34 cellular contexts compared by ENCODE assay signal in the genomic region with DNA sequence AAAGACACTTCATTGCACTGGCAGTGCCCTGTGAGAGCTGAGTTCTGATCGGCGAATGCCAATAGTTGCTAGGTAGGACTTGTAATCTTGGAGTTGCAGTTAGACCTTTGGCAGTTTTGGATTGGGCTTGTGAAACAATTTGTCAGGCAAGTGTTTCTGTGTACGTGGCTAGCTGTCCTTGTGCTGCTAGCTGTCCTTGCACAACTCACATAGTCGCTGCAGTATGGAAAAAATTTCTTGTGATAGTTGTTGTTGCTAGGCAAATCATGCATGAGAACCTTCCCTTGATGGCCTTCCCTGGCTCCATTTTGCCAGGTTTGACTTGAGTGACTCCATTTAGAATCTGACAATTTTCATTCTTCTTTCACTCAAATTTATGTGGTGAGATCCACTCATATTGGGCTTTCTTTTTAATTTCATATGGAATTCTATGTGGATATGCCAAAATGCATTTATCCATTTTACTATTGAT.
"Had no signal": no experiment of that assay in that cellular context is flagged by ENCODE, and none has a peak within 500 bp of the region (broad histone marks: within the 10 kb centered on the region; RNA-seq: fewer than 3 reads in every experiment).

No MANE protein-coding gene starts in this region.

- H3K27ac ChIP-seq: adrenal gland, ascending aorta, cardiac muscle cell, coronary artery, dorsolateral prefrontal cortex, foreskin keratinocyte, gastrocnemius medialis, heart left ventricle, WERI-Rb-1 had no signal

- H3K27ac Mint-ChIP-seq: activated B cell treated with CpG ODN at 0.5 μM for 24 hours; activated CD8-positive, alpha-beta T cell treated with anti-CD3 and anti-CD28 coated beads for 36 hours; activated naive CD8-positive, alpha-beta T cell treated with anti-CD3 and anti-CD28 coated beads for 36 hours; activated naive CD8-positive, alpha-beta T cell treated with anti-CD3 and anti-CD28 coated beads, Interleukin-2, amount 50 U/mL, for 24 hours; activated T-helper 17 cell treated with anti-CD3 and anti-CD28 coated beads, Interleukin-2, amount 50 U/mL, for 72 hours; brain; dendritic cell treated with granulocyte-macrophage colony-stimulating factor and Interleukin-4, amounts not matched to agents 40 ng/mL and 50 ng/mL, for 4 days; endodermal cell; T-helper 17 cell; T-helper 2 cell treated with Interferon-gamma antibody and Interleukin-4, amounts not matched to agents 5 μg/mL and 100 μg/mL, for 36 hours had no signal

- H3K4me1 ChIP-seq: adrenal gland, ascending aorta, breast epithelium, foreskin keratinocyte, gastrocnemius medialis had no signal

- H3K36me3 ChIP-seq: adrenal gland, ascending aorta, breast epithelium, cardiac muscle cell, gastrocnemius medialis, heart left ventricle, WERI-Rb-1 had no signal

- H3K27me3 Mint-ChIP-seq: brain had no signal

- H3K4me1 Mint-ChIP-seq: activated B cell treated with CpG ODN at 0.5 μM for 24 hours; activated naive CD8-positive, alpha-beta T cell treated with anti-CD3 and anti-CD28 coated beads, Interleukin-2, amount 50 U/mL, for 24 hours; activated T-helper 17 cell treated with anti-CD3 and anti-CD28 coated beads, Interleukin-2, amount 50 U/mL, for 72 hours had no signal

- ATAC-seq: activated CD4-positive, CD25-positive, alpha-beta regulatory T cell treated with anti-CD3 and anti-CD28 coated beads, Interleukin-2, amount 50 U/mL, for 24 hours; activated CD8-positive, alpha-beta T cell treated with anti-CD3 and anti-CD28 coated beads for 36 hours; activated naive CD8-positive, alpha-beta T cell treated with anti-CD3 and anti-CD28 coated beads, Interleukin-2, amount 50 U/mL, for 24 hours; activated T-cell treated with anti-CD3 and anti-CD28 coated beads, Interleukin-2, amount 50 U/mL, for 4 hours; activated T-helper 17 cell treated with anti-CD3 and anti-CD28 coated beads, Interleukin-2, amount 50 U/mL, for 72 hours; esophagus mucosa; foreskin keratinocyte; gastrocnemius medialis; heart left ventricle; T-helper 17 cell had no signal

- H3K36me3 Mint-ChIP-seq: activated naive CD8-positive, alpha-beta T cell treated with anti-CD3 and anti-CD28 coated beads for 36 hours had no signal

- DNase-seq: activated B cell treated with CpG ODN at 0.5 μM for 24 hours; activated CD4-positive, alpha-beta T cell treated with anti-CD3 and anti-CD28 coated beads for 48 hours; activated CD8-positive, alpha-beta memory T cell treated with anti-CD3 and anti-CD28 coated beads for 24 hours; activated CD8-positive, alpha-beta T cell treated with anti-CD3 and anti-CD28 coated beads for 36 hours; activated effector memory CD4-positive, alpha-beta T cell treated with Interleukin-2 at 50 U/mL for 16 hours; activated gamma-delta T cell treated with Interleukin-2 at 50 U/mL for 16 hours; activated naive CD4-positive, alpha-beta T cell treated with anti-CD3 and anti-CD28 coated beads, Interleukin-2, amount 50 U/mL, for 16 hours; activated naive CD4-positive, alpha-beta T cell treated with Interleukin-2 at 50 U/mL for 16 hours; activated naive CD8-positive, alpha-beta T cell treated with anti-CD3 and anti-CD28 coated beads for 36 hours; activated naive CD8-positive, alpha-beta T cell treated with anti-CD3 and anti-CD28 coated beads, Interleukin-2, amount 50 U/mL, for 24 hours; activated T-cell treated with anti-CD3 and anti-CD28 coated beads, Interleukin-2, amount 50 U/mL, for 4 hours; central memory CD4-positive, alpha-beta T cell; dorsolateral prefrontal cortex; effector memory CD4-positive, alpha-beta T cell; endodermal cell; foreskin keratinocyte; gastrocnemius medialis; glutamatergic neuron; heart left ventricle; T-helper 1 cell; T-helper 17 cell; T1000; WERI-Rb-1 had no signal

- H3K4me3 Mint-ChIP-seq: activated B cell treated with CpG ODN at 0.5 μM for 24 hours; activated CD8-positive, alpha-beta T cell treated with anti-CD3 and anti-CD28 coated beads for 36 hours; activated naive CD8-positive, alpha-beta T cell treated with anti-CD3 and anti-CD28 coated beads for 36 hours; activated naive CD8-positive, alpha-beta T cell treated with anti-CD3 and anti-CD28 coated beads, Interleukin-2, amount 50 U/mL, for 24 hours; activated T-cell treated with anti-CD3 and anti-CD28 coated beads, Interleukin-2, amount 50 U/mL, for 4 hours; activated T-helper 17 cell treated with anti-CD3 and anti-CD28 coated beads, Interleukin-2, amount 50 U/mL, for 72 hours; brain; dendritic cell treated with granulocyte-macrophage colony-stimulating factor and Interleukin-4, amounts not matched to agents 40 ng/mL and 50 ng/mL, for 4 days; endodermal cell; T-helper 17 cell; T-helper 2 cell treated with Interferon-gamma antibody and Interleukin-4, amounts not matched to agents 5 μg/mL and 100 μg/mL, for 36 hours had no signal

- H3K9me3 ChIP-seq: adrenal gland, ascending aorta, breast epithelium, gastrocnemius medialis had no signal

- H3K4me3 ChIP-seq: adrenal gland, ascending aorta, breast epithelium, cardiac muscle cell, coronary artery, dorsolateral prefrontal cortex, gastrocnemius medialis, heart left ventricle had no signal

- H3K27me3 ChIP-seq: adrenal gland, ascending aorta, breast epithelium, cardiac muscle cell, dorsolateral prefrontal cortex, foreskin keratinocyte, gastrocnemius medialis, heart left ventricle had no signal

- H3K9me3 Mint-ChIP-seq: activated CD8-positive, alpha-beta T cell treated with anti-CD3 and anti-CD28 coated beads for 36 hours; activated naive CD8-positive, alpha-beta T cell treated with anti-CD3 and anti-CD28 coated beads for 36 hours; T-helper 2 cell treated with Interferon-gamma antibody and Interleukin-4, amounts not matched to agents 5 μg/mL and 100 μg/mL, for 36 hours had no signal
